18 cellular contexts compared by ENCODE assay signal in the genomic region with DNA sequence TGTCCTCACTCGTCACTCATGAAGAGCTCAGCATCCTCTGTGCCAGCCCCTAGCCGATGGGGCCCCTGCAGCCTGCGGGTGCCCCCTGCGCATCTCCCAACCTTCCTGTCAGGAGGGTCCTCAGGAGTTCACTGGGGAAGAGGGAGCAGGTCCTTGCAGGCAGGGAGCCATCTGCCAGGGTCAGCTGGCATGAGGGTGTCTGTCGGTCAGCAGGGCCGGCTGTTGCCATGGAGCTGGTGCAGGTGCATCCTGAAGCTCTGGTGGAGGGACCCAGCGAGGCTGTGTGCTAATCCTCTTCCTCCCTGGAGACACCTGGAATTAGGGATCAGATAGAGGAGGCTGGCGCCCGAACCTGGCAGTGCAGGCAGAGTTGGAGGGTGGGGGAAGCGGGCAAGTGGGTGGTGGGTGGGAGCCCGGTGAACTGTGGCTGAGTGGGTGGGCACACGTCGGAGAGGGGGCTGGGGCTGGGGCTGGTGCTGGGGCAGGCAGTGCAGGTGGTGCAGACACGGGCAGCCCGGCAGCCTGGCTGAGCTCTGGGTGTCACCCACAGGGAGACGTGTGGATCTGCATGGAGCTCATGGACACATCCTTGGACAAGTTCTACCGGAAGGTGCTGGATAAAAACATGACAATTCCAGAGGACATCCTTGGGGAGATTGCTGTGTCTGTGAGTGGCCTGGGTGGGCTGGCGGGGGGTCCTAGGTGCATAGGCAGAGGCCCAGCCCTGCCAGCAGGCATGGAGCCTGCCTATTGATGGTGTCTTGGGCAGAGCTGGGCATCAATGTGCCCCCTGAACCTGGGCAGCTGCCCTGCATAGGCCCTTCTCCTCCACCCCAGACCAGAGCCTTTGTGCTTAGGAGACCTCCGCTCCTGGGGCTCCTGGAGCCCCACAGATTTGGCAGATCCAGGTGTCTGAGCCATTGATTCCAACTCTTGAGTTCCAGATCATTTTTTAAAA. TPM values are rescaled to one million over a fixed set of nuclear protein-coding genes. Genes with fewer than 3 reads are reported as not detected.
DNase-seq lines count a peak whose midpoint lies in the region; ATAC-seq and TF ChIP-seq lines count a peak whose summit lies in the region.
"Had no signal": no experiment of that assay in that cellular context is flagged by ENCODE, and none has a peak within 500 bp of the region (broad histone marks: within the 10 kb centered on the region; RNA-seq: fewer than 3 reads in every experiment).

No MANE protein-coding gene starts in this region.

- H4K8ac ChIP-seq in neuronal stem cell (ENCODE audit: low read depth, low read length): no peak overlapping the region

- no peak overlapping the region for H4K91ac ChIP-seq in neuronal stem cell (ENCODE audit: low read depth, low read length, poor library complexity)

- H2BK12ac ChIP-seq in neuronal stem cell (ENCODE audit: low read length): no peak overlapping the region

- no peak overlapping the region for H3K18ac ChIP-seq in neuronal stem cell (ENCODE audit: low read length)

- H3K79me2 ChIP-seq in GM23338 (replicated peaks; ENCODE audit: insufficient read depth): no peaks in the 10 kb centered on the region

- no peak overlapping the region for H2AFZ ChIP-seq in neuronal stem cell (ENCODE audit: low read length)
- H2AFZ ChIP-seq in GM23338: no peak overlapping the region

- WGBS in neuronal stem cell (ENCODE audit: extremely low coverage in 2 of 2, insufficient read length in 2 of 2, insufficient replicate concordance in 1 of 2), 2 donors: no CpG with 5 or more reads among the region's 19 CpGs

- H3K36me3 ChIP-seq in neuronal stem cell (replicated peaks in 1 of 2; ENCODE audit: control insufficient read depth in 2 of 2, insufficient read depth in 2 of 2, low read length in 2 of 2) (peaks cover 7 to 36% of the 10 kb centered on the region in 2 donors), GM23338 (ENCODE audit: insufficient read depth) (0 out of 2 replicates have a peak, but pooled peaks cover 4% of the 10 kb centered on the region)

- 0 out of 2 replicates have a peak, but pooled peaks cover 2% of the 10 kb centered on the region for H4K20me1 ChIP-seq in GM23338 (replicated peaks; ENCODE audit: insufficient read depth)

- H2BK15ac ChIP-seq in neuronal stem cell (ENCODE audit: low read length): no peak overlapping the region

- H2BK120ac ChIP-seq in neuronal stem cell (ENCODE audit: low read depth, low read length): peak overlapping the region; percentile 17

- peak overlapping the region; percentile 78 for H3K23ac ChIP-seq in neuronal stem cell (ENCODE audit: low read depth, low read length, poor library complexity)

- H3K27me3 ChIP-seq in neuronal stem cell (ENCODE audit: control insufficient read depth in 3 of 3, insufficient read depth in 3 of 3, low read depth in 1 of 3, low read length in 3 of 3): no peaks in the 10 kb centered on the region
- H3K27me3 ChIP-seq in GM23338 (ENCODE audit: insufficient read depth): no peaks in the 10 kb centered on the region
- H3K27me3 ChIP-seq: adrenal gland had no signal

- no peak overlapping the region for H3K4me3 Mint-ChIP-seq in GM23338
- H3K4me3 Mint-ChIP-seq: activated CD4-positive, alpha-beta memory T cell treated with anti-CD3 and anti-CD28 coated beads, Interleukin-2, amount 10 ng/mL, durations not matched to agents 7 days and 5 days; CD8-positive, alpha-beta T cell; effector memory CD8-positive, alpha-beta T cell; stimulated activated naive CD8-positive, alpha-beta T cell treated with anti-CD3 and anti-CD28 coated beads, Interleukin-15, amount 100 ng/mL, for 72 hours had no signal

- peaks cover 70% of the 10 kb centered on the region for H3K9me3 Mint-ChIP-seq in GM23338
- H3K9me3 Mint-ChIP-seq: CD8-positive, alpha-beta T cell had no signal

- ATAC-seq in GM23338: no peak
- ATAC-seq: CD8-positive, alpha-beta T cell; effector memory CD8-positive, alpha-beta T cell; left colon; Panc1; stimulated activated naive CD8-positive, alpha-beta T cell treated with anti-CD3 and anti-CD28 coated beads, Interleukin-15, amount 100 ng/mL, for 72 hours had no signal

- H3K36me3 Mint-ChIP-seq in GM23338 (ENCODE audit: low read depth): peaks cover 36% of the 10 kb centered on the region

- no peaks in the 10 kb centered on the region for H3K9me2 ChIP-seq in GM23338 (ENCODE audit: insufficient read depth)

- H3K9me3 ChIP-seq in neuronal stem cell (replicated peaks in 1 of 2; ENCODE audit: control insufficient read depth in 2 of 2, insufficient read depth in 1 of 2, low read depth in 1 of 2, low read length in 2 of 2): peaks cover 0 to 16% of the 10 kb centered on the region in 2 donors
- H3K9me3 ChIP-seq: adrenal gland had no signal

- no peak overlapping the region for H3K4ac ChIP-seq in neuronal stem cell (ENCODE audit: low read length)

- TF ChIP-seq CTCF in GM10248 (IDR thresholded peaks at IDR 0.05; ENCODE audit: control extremely low read depth, extremely low read depth, low read depth, missing control alignments) (no peak), GM23338 (conservative IDR thresholded peaks at IDR 0.05; ENCODE audit: low read depth in 2 of 2) (no peak)

- H3F3A ChIP-seq in GM23338 (replicated peaks; ENCODE audit: low read depth): no peaks in the 10 kb centered on the region

- H3K9ac ChIP-seq in neuronal stem cell (ENCODE audit: low read depth, low read length, poor library complexity): no peak overlapping the region

- H3K4me2 ChIP-seq in neuronal stem cell (ENCODE audit: insufficient read depth, low read length, poor library complexity, severe bottlenecking) (no peak overlapping the region), GM23338 (no peak overlapping the region)

- peaks cover 5% of the 10 kb centered on the region for H3K79me1 ChIP-seq in neuronal stem cell (ENCODE audit: low read depth, low read length)

- H3K27ac Mint-ChIP-seq in GM23338: no peak overlapping the region
- H3K27ac Mint-ChIP-seq: activated CD4-positive, alpha-beta memory T cell treated with anti-CD3 and anti-CD28 coated beads, Interleukin-2, amount 10 ng/mL, durations not matched to agents 7 days and 5 days; CD8-positive, alpha-beta T cell; stimulated activated naive CD8-positive, alpha-beta T cell treated with anti-CD3 and anti-CD28 coated beads, Interleukin-15, amount 100 ng/mL, for 72 hours had no signal

- H2BK5ac ChIP-seq in neuronal stem cell (ENCODE audit: low read length): no peak overlapping the region

- peak in 2 of 3 experiments; percentile 52 to 81 for DNase-seq in NCI-H1417 (lab: John Stamatoyannopoulos, UW)
- no peak for DNase-seq in NCI-H1417 treated with DMSO at 0.1 percent for 48 hours (lab: John Stamatoyannopoulos, UW)
- DNase-seq in GM10248 (ENCODE audit: extremely low spot score): peak; percentile 35
- peak; percentile 89 for DNase-seq in RPMI8226
- DNase-seq in neuronal stem cell (ENCODE audit: low spot score): no peak
- DNase-seq in NK-92 (lab: John Stamatoyannopoulos, UW; ENCODE audit: unreplicated experiment): no peak
- no peak for DNase-seq in activated CD4-positive, alpha-beta T cell treated with anti-CD3 and anti-CD28 coated beads, Interleukin-2, amount 50 U/mL, for 48 hours
- DNase-seq in GM23338 (ENCODE audit: low spot score): no peak
- DNase-seq: activated CD4-positive, alpha-beta memory T cell treated with anti-CD3 and anti-CD28 coated beads, Interleukin-2, amount 10 ng/mL, durations not matched to agents 7 days and 5 days; CD8-positive, alpha-beta T cell; effector memory CD8-positive, alpha-beta T cell; HCEC 1CT; NCI-H2029 treated with DMSO at 0.1 percent for 48 hours; NCI-H526; stimulated activated naive CD8-positive, alpha-beta T cell treated with anti-CD3 and anti-CD28 coated beads, Interleukin-15, amount 100 ng/mL, for 72 hours had no signal

- H2AK5ac ChIP-seq in neuronal stem cell (ENCODE audit: low read depth, low read length): peak overlapping the region; percentile 2

- H3K4me1 ChIP-seq in neuronal stem cell (ENCODE audit: control insufficient read depth in 2 of 2, insufficient read depth in 1 of 2, low read depth in 1 of 2, low read length in 2 of 2) (no peaks in the 10 kb centered on the region), GM23338 (ENCODE audit: insufficient read depth) (no peaks in the 10 kb centered on the region)
- H3K4me1 ChIP-seq: adrenal gland had no signal

- peaks cover 3% of the 10 kb centered on the region; the same call in 1 of the 3 replicates for H3K4me1 Mint-ChIP-seq in GM23338
- H3K4me1 Mint-ChIP-seq: activated CD4-positive, alpha-beta memory T cell treated with anti-CD3 and anti-CD28 coated beads, Interleukin-2, amount 10 ng/mL, durations not matched to agents 7 days and 5 days; stimulated activated naive CD8-positive, alpha-beta T cell treated with anti-CD3 and anti-CD28 coated beads, Interleukin-15, amount 100 ng/mL, for 72 hours had no signal

- H3K27ac ChIP-seq in neuronal stem cell (replicated peaks; ENCODE audit: low read length) (no peak overlapping the region), GM23338 (ENCODE audit: low read depth) (no peak overlapping the region)
- H3K27ac ChIP-seq: adrenal gland had no signal

- POLR2A ChIA-PET in GM10248 (lab: Yijun Ruan, JAX): no interaction called here

- CTCF ChIA-PET in GM10248 (lab: Yijun Ruan, JAX): interaction anchor here (1.0 kb wide), 1 partner anchor 14 kb away, joined by 4 read pairs; no protein-coding TSS in a partner anchor

- H3K4me3 ChIP-seq in neuronal stem cell (ENCODE audit: low read length in 2 of 2) (no peak overlapping the region), GM23338 (no peak overlapping the region)
- H3K4me3 ChIP-seq: adrenal gland had no signal

- peak overlapping the region; percentile 1 for H3K14ac ChIP-seq in neuronal stem cell (ENCODE audit: low read length)

- H3K27me3 Mint-ChIP-seq in GM23338 (ENCODE audit: insufficient read depth, low read depth, poor library complexity): peaks cover 21% of the 10 kb centered on the region
- H3K27me3 Mint-ChIP-seq: activated CD4-positive, alpha-beta memory T cell treated with anti-CD3 and anti-CD28 coated beads, Interleukin-2, amount 10 ng/mL, durations not matched to agents 7 days and 5 days; effector memory CD8-positive, alpha-beta T cell; stimulated activated naive CD8-positive, alpha-beta T cell treated with anti-CD3 and anti-CD28 coated beads, Interleukin-15, amount 100 ng/mL, for 72 hours had no signal

TF ChIP-seq in GM23338, 12 proteins besides CTCF, POLR2A, EP300 and RAD21 (continues in another document):
- TF ChIP-seq EZH2 (IDR thresholded peaks at IDR 0.05; ENCODE audit: low read depth, unreplicated experiment): no peak

RNA-seq across cellular contexts. Expression of a gene that starts 17.4 kb away (rescaled TPM):
- 10.2 TPM for polyA plus RNA-seq in neuronal stem cell (2013, experiment 1 of 2)
- polyA plus RNA-seq in neuronal stem cell (2013, experiment 2 of 2): 10.8 TPM
- 30.6 and 31.7 TPM in 2 replicates for total RNA-seq in GM23338 (2014; rRNA removed; shearing (Covaris generic))
- 28.4 and 28.5 TPM in 2 replicates for polyA plus RNA-seq in GM23338 (2016; fragmentation: Nextera tagmentation; extraction: Ambion mirVana)

RNA-seq across cellular contexts. Expression of a gene that starts 48.7 kb away (rescaled TPM):
- 8.8 TPM for polyA plus RNA-seq in neuronal stem cell (2013, experiment 1 of 2)
- polyA plus RNA-seq in neuronal stem cell (2013, experiment 2 of 2): 8.8 TPM
- 8.1 and 8.7 TPM in 2 replicates for total RNA-seq in GM23338 (2014; rRNA removed; shearing (Covaris generic))
- polyA plus RNA-seq in GM23338 (2016; fragmentation: Nextera tagmentation; extraction: Ambion mirVana): 2.1 TPM in 2 replicates

Comparison
In these comparisons a context has a peak if more than half of its experiments do, and no peak if none do; other contexts are left out.
1. DNase-seq: peak in NCI-H1417 (2 of 3), GM10248 (single experiment) and RPMI8226 (single experiment); none in NCI-H1417 treated with DMSO at 0.1 percent for 48 hours (single experiment), neuronal stem cell (single experiment), NK-92 (single experiment), activated CD4-positive, alpha-beta T cell treated with anti-CD3 and anti-CD28 coated beads, Interleukin-2, amount 50 U/mL, for 48 hours (0 of 2) and GM23338 (single experiment).